1 cellular context compared by ENCODE assay signal in genomic region chr20:10671221-10671849, GRCh38.
TF ChIP-seq lines count a peak whose summit lies in the region.

No MANE protein-coding gene starts in this region.

TF ChIP-seq in WTC11, 78 proteins besides CTCF, POLR2A, EP300 and RAD21 (continued from another document):
- TF ChIP-seq PRDM15 (CRISPR knock-in tag; IDR thresholded peaks at IDR 0.05) (no peak), USF2 (CRISPR knock-in tag; IDR thresholded peaks at IDR 0.05) (peak; percentile 77), TEAD1 (CRISPR knock-in tag; IDR thresholded peaks at IDR 0.05) (no peak), NR3C1 (CRISPR knock-in tag; conservative IDR thresholded peaks at IDR 0.05; ENCODE audit: low read depth) (no peak), NR1H2 (CRISPR knock-in tag; IDR thresholded peaks at IDR 0.05) (no peak), CREB1 (CRISPR knock-in tag; IDR thresholded peaks at IDR 0.05) (no peak), TEAD4 (CRISPR knock-in tag; IDR thresholded peaks at IDR 0.05) (no peak), GABPB1 (CRISPR knock-in tag; IDR thresholded peaks at IDR 0.05) (peak; percentile 63), JUN (CRISPR knock-in tag; IDR thresholded peaks at IDR 0.05) (no peak), ZNF396 (CRISPR knock-in tag; IDR thresholded peaks at IDR 0.05; ENCODE audit: borderline replicate concordance) (no peak), ATF6 (CRISPR knock-in tag; IDR thresholded peaks at IDR 0.05) (no peak), RELA (CRISPR knock-in tag; IDR thresholded peaks at IDR 0.05; ENCODE audit: borderline replicate concordance) (no peak), ZNF138 (CRISPR knock-in tag; conservative IDR thresholded peaks at IDR 0.05) (no peak), JAZF1 (CRISPR knock-in tag; IDR thresholded peaks at IDR 0.05) (no peak), NFE2L1 (CRISPR knock-in tag; IDR thresholded peaks at IDR 0.05) (no peak), CBFB (CRISPR knock-in tag; IDR thresholded peaks at IDR 0.05; ENCODE audit: low read depth) (no peak), MAX (CRISPR knock-in tag; IDR thresholded peaks at IDR 0.05) (peak; percentile 82; the same call in 1 of the 2 replicates), TCF7 (CRISPR knock-in tag; IDR thresholded peaks at IDR 0.05; ENCODE audit: low read depth) (no peak)
- TF ChIP-seq, protein P1, sequence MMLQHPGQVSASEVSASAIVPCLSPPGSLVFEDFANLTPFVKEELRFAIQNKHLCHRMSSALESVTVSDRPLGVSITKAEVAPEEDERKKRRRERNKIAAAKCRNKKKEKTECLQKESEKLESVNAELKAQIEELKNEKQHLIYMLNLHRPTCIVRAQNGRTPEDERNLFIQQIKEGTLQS (CRISPR knock-in tag; conservative IDR thresholded peaks at IDR 0.05): no peak
- TF ChIP-seq, protein P2, sequence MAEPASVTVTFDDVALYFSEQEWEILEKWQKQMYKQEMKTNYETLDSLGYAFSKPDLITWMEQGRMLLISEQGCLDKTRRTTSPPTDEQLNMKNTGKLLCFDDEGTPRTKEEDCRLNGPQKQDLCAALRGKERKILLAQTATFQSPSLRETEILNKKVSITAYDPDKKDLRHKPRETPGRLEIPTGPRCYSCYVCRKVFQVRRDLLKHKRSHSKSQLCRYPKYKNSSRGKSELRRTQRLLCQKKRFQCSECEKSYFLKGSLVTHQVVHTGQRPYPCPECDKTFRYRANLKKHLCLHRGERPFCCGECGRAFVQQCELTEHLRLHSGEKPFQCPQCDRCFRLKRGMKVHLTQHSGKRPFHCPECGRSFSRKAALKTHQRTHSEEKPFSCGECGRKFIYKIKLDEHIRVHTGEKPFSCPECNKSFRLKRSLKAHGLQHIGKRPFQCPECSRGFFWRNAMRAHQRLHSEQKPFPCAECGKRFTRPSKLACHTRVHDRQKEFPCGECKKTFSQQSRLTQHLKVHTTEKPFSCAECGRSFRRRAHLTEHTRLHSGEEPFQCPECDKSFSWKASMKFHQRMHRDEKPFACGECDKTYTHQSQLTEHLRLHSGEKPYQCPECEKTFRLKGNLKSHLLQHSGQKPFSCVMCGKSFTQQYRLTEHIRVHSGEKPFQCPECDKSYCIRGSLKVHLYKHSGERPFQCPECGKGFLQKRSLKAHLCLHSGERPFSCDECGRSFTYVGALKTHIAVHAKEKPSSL (CRISPR knock-in tag; conservative IDR thresholded peaks at IDR 0.05): no peak
- TF ChIP-seq, protein P3, sequence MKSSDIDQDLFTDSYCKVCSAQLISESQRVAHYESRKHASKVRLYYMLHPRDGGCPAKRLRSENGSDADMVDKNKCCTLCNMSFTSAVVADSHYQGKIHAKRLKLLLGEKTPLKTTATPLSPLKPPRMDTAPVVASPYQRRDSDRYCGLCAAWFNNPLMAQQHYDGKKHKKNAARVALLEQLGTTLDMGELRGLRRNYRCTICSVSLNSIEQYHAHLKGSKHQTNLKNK (CRISPR knock-in tag; IDR thresholded peaks at IDR 0.05): no peak
- TF ChIP-seq, protein P4, sequence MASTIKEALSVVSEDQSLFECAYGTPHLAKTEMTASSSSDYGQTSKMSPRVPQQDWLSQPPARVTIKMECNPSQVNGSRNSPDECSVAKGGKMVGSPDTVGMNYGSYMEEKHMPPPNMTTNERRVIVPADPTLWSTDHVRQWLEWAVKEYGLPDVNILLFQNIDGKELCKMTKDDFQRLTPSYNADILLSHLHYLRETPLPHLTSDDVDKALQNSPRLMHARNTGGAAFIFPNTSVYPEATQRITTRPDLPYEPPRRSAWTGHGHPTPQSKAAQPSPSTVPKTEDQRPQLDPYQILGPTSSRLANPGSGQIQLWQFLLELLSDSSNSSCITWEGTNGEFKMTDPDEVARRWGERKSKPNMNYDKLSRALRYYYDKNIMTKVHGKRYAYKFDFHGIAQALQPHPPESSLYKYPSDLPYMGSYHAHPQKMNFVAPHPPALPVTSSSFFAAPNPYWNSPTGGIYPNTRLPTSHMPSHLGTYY (CRISPR knock-in tag; IDR thresholded peaks at IDR 0.05): no peak
